ENCODE assay signal across 27 cellular contexts in genomic region chr2:5700551-5700950, GRCh38. TPM values are rescaled to one million over a fixed set of nuclear protein-coding genes. Genes with fewer than 3 reads are reported as not detected.
"Had no signal": no experiment of that assay in that cellular context is flagged by ENCODE, and none has a peak within 500 bp of the region (broad histone marks: within the 10 kb centered on the region; RNA-seq: fewer than 3 reads in every experiment).

No MANE protein-coding gene starts in this region.

- H3K36me3 ChIP-seq: colonic mucosa, gastroesophageal sphincter, heart left ventricle, lower lobe of right lung, transverse colon, vagina had no signal

- FAIRE-seq: bronchial epithelial cell, kidney, small intestine had no signal

- H3K9me3 Mint-ChIP-seq: activated B cell treated with CpG ODN at 0.5 μM for 24 hours; activated CD4-positive, alpha-beta memory T cell treated with anti-CD3 and anti-CD28 coated beads for 36 hours; activated naive CD8-positive, alpha-beta T cell treated with anti-CD3 and anti-CD28 coated beads, Interleukin-2, amount 10 ng/mL, durations not matched to agents 7 days and 5 days; stimulated activated naive CD8-positive, alpha-beta T cell treated with anti-CD3 and anti-CD28 coated beads, Interleukin-15, amount 100 ng/mL, for 72 hours had no signal

- H3K36me3 Mint-ChIP-seq: activated CD4-positive, alpha-beta memory T cell treated with anti-CD3 and anti-CD28 coated beads for 36 hours; stimulated activated effector memory CD8-positive, alpha-beta T cell treated with anti-CD3 and anti-CD28 coated beads, Interleukin-12 subunit alpha, Interleukin-12 subunit beta, amount 100 ng/mL, for 72 hours had no signal

- H3K27me3 ChIP-seq: vagina had no signal

- H3K4me3 ChIP-seq: colonic mucosa, gastroesophageal sphincter, heart left ventricle, lower lobe of right lung, transverse colon, vagina had no signal

- H3K4me1 ChIP-seq: colonic mucosa, parathyroid adenoma had no signal

- ATAC-seq: gastroesophageal sphincter; heart left ventricle; left lobe of liver; lower lobe of right lung; naive thymus-derived CD8-positive, alpha-beta T cell; sciatic nerve; stimulated activated effector memory CD8-positive, alpha-beta T cell treated with anti-CD3 and anti-CD28 coated beads, Interleukin-12 subunit alpha, Interleukin-12 subunit beta, amount 100 ng/mL, for 72 hours; stimulated activated naive CD8-positive, alpha-beta T cell treated with anti-CD3 and anti-CD28 coated beads, Interleukin-15, amount 100 ng/mL, for 72 hours; T-helper 17 cell had no signal

- H3K9me3 ChIP-seq: colonic mucosa, gastroesophageal sphincter, heart left ventricle, lower lobe of right lung, transverse colon, vagina had no signal

- DNase-seq: activated B cell treated with CpG ODN at 0.5 μM for 24 hours; activated CD4-positive, alpha-beta memory T cell treated with anti-CD3 and anti-CD28 coated beads for 36 hours; activated CD4-positive, alpha-beta T cell treated with anti-CD3 and anti-CD28 coated beads for 4 hours; activated effector memory CD4-positive, alpha-beta T cell treated with Interleukin-2 at 50 U/mL for 16 hours; activated naive CD4-positive, alpha-beta T cell treated with anti-CD3 and anti-CD28 coated beads for 36 hours; activated naive CD8-positive, alpha-beta T cell treated with anti-CD3 and anti-CD28 coated beads, Interleukin-2, amount 10 ng/mL, durations not matched to agents 7 days and 5 days; activated T-cell treated with anti-CD3 and anti-CD28 coated beads, Interleukin-2, amount 50 U/mL, for 48 hours; amniotic stem cell; colonic mucosa; heart left ventricle; kidney; lower lobe of right lung; mesendoderm; naive thymus-derived CD8-positive, alpha-beta T cell; nucleus accumbens; small intestine; stimulated activated CD4-positive, alpha-beta T cell treated with anti-CD3 and anti-CD28 coated beads, Interleukin-2, amount 100 ng/mL, for 24 hours; stimulated activated naive CD8-positive, alpha-beta T cell treated with anti-CD3 and anti-CD28 coated beads, Interleukin-15, amount 100 ng/mL, for 72 hours; T-helper 17 cell; transverse colon had no signal

- H3K79me2 ChIP-seq: parathyroid adenoma had no signal

- H3K27ac Mint-ChIP-seq: activated B cell treated with CpG ODN at 0.5 μM for 24 hours; activated CD4-positive, alpha-beta memory T cell treated with anti-CD3 and anti-CD28 coated beads for 36 hours; activated naive CD4-positive, alpha-beta T cell treated with anti-CD3 and anti-CD28 coated beads for 36 hours; activated naive CD8-positive, alpha-beta T cell treated with anti-CD3 and anti-CD28 coated beads, Interleukin-2, amount 10 ng/mL, durations not matched to agents 7 days and 5 days; naive thymus-derived CD8-positive, alpha-beta T cell; stimulated activated effector memory CD8-positive, alpha-beta T cell treated with anti-CD3 and anti-CD28 coated beads, Interleukin-12 subunit alpha, Interleukin-12 subunit beta, amount 100 ng/mL, for 72 hours; stimulated activated naive CD8-positive, alpha-beta T cell treated with anti-CD3 and anti-CD28 coated beads, Interleukin-15, amount 100 ng/mL, for 72 hours; T-helper 17 cell had no signal

- H2AFZ ChIP-seq: parathyroid adenoma had no signal

- H3K9ac ChIP-seq: parathyroid adenoma had no signal

- H3K27ac ChIP-seq: colonic mucosa, gastroesophageal sphincter, heart left ventricle, lower lobe of right lung, parathyroid adenoma, transverse colon, vagina had no signal

- H3K4me1 Mint-ChIP-seq: stimulated activated effector memory CD8-positive, alpha-beta T cell treated with anti-CD3 and anti-CD28 coated beads, Interleukin-12 subunit alpha, Interleukin-12 subunit beta, amount 100 ng/mL, for 72 hours; T-helper 17 cell had no signal

- H3K4me3 Mint-ChIP-seq: activated B cell treated with CpG ODN at 0.5 μM for 24 hours; activated CD4-positive, alpha-beta memory T cell treated with anti-CD3 and anti-CD28 coated beads for 36 hours; activated naive CD4-positive, alpha-beta T cell treated with anti-CD3 and anti-CD28 coated beads for 36 hours; activated naive CD8-positive, alpha-beta T cell treated with anti-CD3 and anti-CD28 coated beads, Interleukin-2, amount 10 ng/mL, durations not matched to agents 7 days and 5 days; naive thymus-derived CD8-positive, alpha-beta T cell; stimulated activated effector memory CD8-positive, alpha-beta T cell treated with anti-CD3 and anti-CD28 coated beads, Interleukin-12 subunit alpha, Interleukin-12 subunit beta, amount 100 ng/mL, for 72 hours; stimulated activated naive CD8-positive, alpha-beta T cell treated with anti-CD3 and anti-CD28 coated beads, Interleukin-15, amount 100 ng/mL, for 72 hours; T-helper 17 cell had no signal

RNA-seq across cellular contexts. Expression of gene SOX11, which starts 8.4 kb away (rescaled TPM):
- total RNA-seq: activated B cell treated with CpG ODN at 0.5 μM for 24 hours; activated CD4-positive, alpha-beta memory T cell treated with anti-CD3 and anti-CD28 coated beads for 36 hours; activated naive CD4-positive, alpha-beta T cell treated with anti-CD3 and anti-CD28 coated beads for 36 hours; activated naive CD8-positive, alpha-beta T cell treated with anti-CD3 and anti-CD28 coated beads, Interleukin-2, amount 10 ng/mL, durations not matched to agents 7 days and 5 days; bronchial epithelial cell; naive thymus-derived CD8-positive, alpha-beta T cell; sciatic nerve; T-helper 17 cell; vagina had no signal
- polyA plus RNA-seq: naive thymus-derived CD8-positive, alpha-beta T cell had no signal
